In the genomic region with DNA sequence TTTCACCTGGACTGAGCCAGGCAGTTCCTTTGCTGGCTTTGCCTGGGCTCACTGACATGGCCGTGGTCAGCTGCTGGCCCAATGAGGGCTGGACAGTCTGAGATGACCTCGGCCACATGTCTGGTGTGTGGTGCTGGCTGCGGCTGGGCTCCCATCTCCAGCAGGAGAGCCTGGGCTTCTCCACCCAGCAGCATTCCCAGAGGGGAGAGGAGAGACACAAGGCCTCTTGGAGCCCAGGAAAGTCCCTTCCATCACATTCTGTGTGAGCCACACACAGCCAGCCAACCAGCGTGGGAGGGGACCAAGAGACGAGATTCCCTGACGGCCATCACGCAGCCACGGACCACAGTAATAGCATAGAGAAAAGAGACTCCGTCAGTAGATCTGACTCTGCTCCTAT, we compare ENCODE assay signal across 5 cellular contexts.
"Had no signal": no experiment of that assay in that cellular context is flagged by ENCODE, and none has a peak within 500 bp of the region (broad histone marks: within the 10 kb centered on the region; RNA-seq: fewer than 3 reads in every experiment).

No MANE protein-coding gene starts in this region.

- H3K4me3 ChIP-seq: GM23338 had no signal

- H3K27ac Mint-ChIP-seq: GM23338, H9, IgD-negative memory B cell had no signal

- H3K27ac ChIP-seq: HL-60 had no signal

- H2AFZ ChIP-seq: GM23338 had no signal

- H3K4me3 Mint-ChIP-seq: GM23338, H9, IgD-negative memory B cell had no signal

- H3K9me3 Mint-ChIP-seq: GM23338, H9, IgD-negative memory B cell had no signal

- H3K4me1 Mint-ChIP-seq: GM23338, IgD-negative memory B cell had no signal

- H3K36me3 Mint-ChIP-seq: IgD-negative memory B cell had no signal

- H3K4me2 ChIP-seq: GM23338 had no signal

- DNase-seq: H9, HCEC 1CT had no signal
